Comparison of ENCODE assay signal across 18 cellular contexts in the genomic region with DNA sequence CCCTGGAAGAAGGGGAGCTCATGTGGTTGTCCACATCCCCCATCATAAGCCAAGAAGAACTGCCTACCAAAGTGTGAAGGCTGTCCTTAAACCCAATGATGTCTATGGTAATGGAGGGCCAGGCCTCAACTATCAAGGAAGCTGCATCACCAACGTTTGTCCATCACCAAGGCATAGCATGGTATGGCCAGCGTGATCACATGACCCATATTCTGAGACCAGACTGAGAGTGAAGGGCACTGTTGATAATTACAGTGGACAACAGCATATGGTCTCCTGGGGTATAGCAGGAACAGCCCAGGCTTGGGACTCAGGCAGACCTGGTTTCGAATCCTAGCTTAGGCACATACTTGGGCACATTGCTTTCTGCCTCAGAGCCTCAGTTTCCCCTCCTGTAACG.
"Had no signal": no experiment of that assay in that cellular context is flagged by ENCODE, and none has a peak within 500 bp of the region (broad histone marks: within the 10 kb centered on the region; RNA-seq: fewer than 3 reads in every experiment).

No MANE protein-coding gene starts in this region.

- H3K4me3 Mint-ChIP-seq: naive thymus-derived CD4-positive, alpha-beta T cell; nephron progenitor cell had no signal

- FAIRE-seq: endometrium, kidney, small intestine had no signal

- H3K27ac Mint-ChIP-seq: naive thymus-derived CD4-positive, alpha-beta T cell; nephron progenitor cell had no signal

- H3K27ac ChIP-seq: gastroesophageal sphincter, tibial artery, vagina had no signal

- ATAC-seq: esophagus mucosa; gastroesophageal sphincter; naive thymus-derived CD4-positive, alpha-beta T cell had no signal

- H3K4me3 ChIP-seq: gastroesophageal sphincter, hepatocyte, right atrium auricular region, tibial artery, upper lobe of right lung, vagina had no signal

- H3K36me3 ChIP-seq: gastroesophageal sphincter, left ventricle myocardium inferior, right atrium auricular region, tibial artery, upper lobe of right lung, vagina had no signal

- H3K27me3 Mint-ChIP-seq: naive thymus-derived CD4-positive, alpha-beta T cell had no signal

- H3K79me2 ChIP-seq: hepatocyte had no signal

- DNase-seq: cortex of kidney; effector memory CD4-positive, alpha-beta T cell; kidney; left cardiac atrium; left ventricle myocardium inferior; naive thymus-derived CD4-positive, alpha-beta T cell; nephron progenitor cell; small intestine; stimulated activated CD4-positive, alpha-beta T cell treated with anti-CD3 and anti-CD28 coated beads, Interleukin-2, amount 100 ng/mL, for 48 hours; stimulated activated naive CD4-positive, alpha-beta T cell treated with Interleukin-2 at 50 U/mL for 16 hours; tibial artery; upper lobe of right lung had no signal

- H3K36me3 Mint-ChIP-seq: naive thymus-derived CD4-positive, alpha-beta T cell had no signal

- H3K9me3 ChIP-seq: gastroesophageal sphincter, left ventricle myocardium inferior, right atrium auricular region, tibial artery, upper lobe of right lung, vagina had no signal

- H3K9me3 Mint-ChIP-seq: naive thymus-derived CD4-positive, alpha-beta T cell; nephron progenitor cell had no signal

- H3K4me1 ChIP-seq: gastroesophageal sphincter, tibial artery had no signal

- H3K27me3 ChIP-seq: gastroesophageal sphincter, hepatocyte, right atrium auricular region, tibial artery, upper lobe of right lung, vagina had no signal
